Comparison of ENCODE assay signal across 5 cellular contexts in the genomic region with DNA sequence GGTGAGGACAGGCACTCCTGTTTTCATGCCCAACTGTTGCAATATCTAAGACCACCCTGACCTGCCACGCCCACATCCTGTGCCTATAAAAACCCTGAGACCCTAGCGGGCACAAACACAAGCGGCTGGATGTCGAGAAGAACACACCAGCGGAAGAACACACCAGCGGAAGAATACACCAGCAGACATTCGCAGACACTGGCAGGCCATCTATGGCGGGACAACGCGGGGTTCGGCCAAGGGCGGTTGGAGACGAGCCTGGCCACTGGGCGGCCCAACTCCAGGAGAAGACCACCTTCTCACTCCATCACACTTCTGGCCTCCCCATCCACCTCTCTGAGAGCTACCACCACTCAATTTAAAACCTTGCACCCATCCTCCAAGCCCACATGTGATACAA.
"Had no signal": no experiment of that assay in that cellular context is flagged by ENCODE, and none has a peak within 500 bp of the region (broad histone marks: within the 10 kb centered on the region; RNA-seq: fewer than 3 reads in every experiment).

No MANE protein-coding gene starts in this region.

- ATAC-seq: K562 had no signal

- H3K9ac ChIP-seq: GM23248 had no signal

- H3K9me3 Mint-ChIP-seq: H9 had no signal

- H3K4me3 ChIP-seq: GM23248, K562 had no signal

- DNase-seq: GM23248, H9, HCEC 1CT, IMR-90 had no signal

- H3K27ac Mint-ChIP-seq: H9 had no signal

- H3K27ac ChIP-seq: GM23248 had no signal

- H3K4me3 Mint-ChIP-seq: H9 had no signal

- H2AFZ ChIP-seq: GM23248 had no signal
